Comparison of ENCODE assay signal across 9 cellular contexts in the genomic region with DNA sequence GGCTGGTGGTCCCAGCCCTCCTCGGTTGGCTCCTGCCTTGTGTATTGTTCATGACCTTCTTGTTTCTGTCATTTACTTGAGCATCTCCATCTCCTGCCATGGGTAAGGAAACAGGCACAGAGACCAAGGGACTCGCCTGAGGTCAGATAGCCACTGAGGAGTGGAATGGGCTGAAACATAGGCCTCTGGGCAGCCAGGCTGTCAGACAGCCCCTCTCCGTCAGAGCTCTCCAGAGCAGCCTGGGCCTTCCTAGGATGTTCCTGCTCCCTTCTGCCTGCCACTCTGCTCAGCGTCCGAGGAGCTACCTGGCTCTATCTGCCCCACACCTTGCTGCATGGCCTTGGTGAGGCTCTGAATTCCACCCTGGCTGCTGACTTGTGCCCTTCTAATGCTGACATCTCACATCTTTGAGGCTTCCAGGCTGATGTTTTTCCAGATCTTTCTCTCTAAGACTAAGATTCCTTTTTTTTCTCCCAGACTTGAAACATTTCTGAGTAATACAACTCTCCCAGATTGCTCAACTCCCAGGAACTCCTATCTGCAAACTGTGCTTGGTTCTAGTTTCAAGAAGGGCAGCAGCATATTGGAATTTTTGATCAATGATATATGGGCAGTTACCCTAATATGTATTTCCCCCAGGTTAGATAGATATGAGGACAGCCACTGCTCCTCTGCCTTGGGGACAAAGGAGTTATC.
A peak's percentile ranks its signal among the peaks of the same experiment; 100 is the strongest.
DNase-seq lines count a peak whose midpoint lies in the region; ATAC-seq and TF ChIP-seq lines count a peak whose summit lies in the region.
"Had no signal": no experiment of that assay in that cellular context is flagged by ENCODE, and none has a peak within 500 bp of the region (broad histone marks: within the 10 kb centered on the region; RNA-seq: fewer than 3 reads in every experiment).

No MANE protein-coding gene starts in this region.

- H3K36me3 ChIP-seq in gastroesophageal sphincter = no peaks in the 10 kb centered on the region

- peaks cover 28 to 76% (median 53%) of the 10 kb centered on the region in 3 donors for H3K4me1 ChIP-seq in gastroesophageal sphincter

- H3K4me3 ChIP-seq in AG10803 (ENCODE audit: low read length) (no peak overlapping the region), gastroesophageal sphincter (no peak overlapping the region)

- 53 to 64% (median 55%) methylated on average over 5 of the region's 5 CpGs for WGBS in adipose tissue, 3 donors
- 10 to 36% methylated on average over 2 to 4 of the region's 5 CpGs for WGBS in gastroesophageal sphincter (ENCODE audit: low coverage in 1 of 2), 2 donors

- TF ChIP-seq CTCF in AG10803 (conservative IDR thresholded peaks at IDR 0.05; ENCODE audit: low read length) (no peak), gastroesophageal sphincter (IDR thresholded peaks at IDR 0.05) (no peak)

- ATAC-seq in gastroesophageal sphincter (peak; percentile 22), GM21529 (IDR thresholded peaks at IDR 0.05; ENCODE audit: unreplicated experiment) (no peak)

- no peaks in the 10 kb centered on the region for H3K27me3 ChIP-seq in gastroesophageal sphincter

- intact Hi-C loops in posterior cingulate gyrus (cut with DNase I) = no loop called here

- H3K27ac ChIP-seq in adipose tissue (ENCODE audit: low read depth, low read length) = peak overlapping the region; percentile 60
- H3K27ac ChIP-seq in gastroesophageal sphincter = peak overlapping the region; percentile 89 to 99 (median 92)

- no peak for TF ChIP-seq EP300 in gastroesophageal sphincter (IDR thresholded peaks at IDR 0.05)

- H3K9me3 ChIP-seq in gastroesophageal sphincter = no peaks in the 10 kb centered on the region

- DNase-seq in AG10803 (ENCODE audit: low read depth) (peak; percentile 91), renal cortical epithelial cell (ENCODE audit: low read depth) (peak; percentile 90), NCI-H2196 (lab: John Stamatoyannopoulos, UW; ENCODE audit: unreplicated experiment) (no peak), posterior cingulate gyrus (no peak), SHP77 treated with DMSO at 0.1 percent for 48 hours (lab: John Stamatoyannopoulos, UW) (no peak)
- DNase-seq: NCI-H1436 treated with DMSO at 0.1 percent for 48 hours had no signal

- TF ChIP-seq POLR2A in gastroesophageal sphincter (IDR thresholded peaks at IDR 0.05) = no peak

Comparison
In these comparisons a context has a peak if more than half of its experiments do, and no peak if none do; other contexts are left out.
1. DNase-seq: peak in AG10803 (single experiment) and renal cortical epithelial cell (single experiment); none in NCI-H2196 (single experiment), posterior cingulate gyrus (0 of 10) and SHP77 treated with DMSO at 0.1 percent for 48 hours (single experiment).